Comparison of ENCODE assay signal across 14 cellular contexts in genomic region chr1:32798679-32799416, GRCh38. TPM values are rescaled to one million over a fixed set of nuclear protein-coding genes. Genes with fewer than 3 reads are reported as not detected.
DNase-seq lines count a peak whose midpoint lies in the region; FAIRE-seq and TF ChIP-seq lines count a peak whose summit lies in the region.
"Had no signal": no experiment of that assay in that cellular context is flagged by ENCODE, and none has a peak within 500 bp of the region (broad histone marks: within the 10 kb centered on the region; RNA-seq: fewer than 3 reads in every experiment).

No MANE protein-coding gene starts in this region.

- 91% methylated on average over 8 of the region's 8 CpGs for WGBS in hepatocyte (ENCODE audit: low lambda C conversion rate, missing lambda C conversion rate)

- H3K36me3 ChIP-seq in BE2C (peaks cover 28% of the 10 kb centered on the region), hepatocyte (replicated peaks; ENCODE audit: insufficient read depth, low read depth) (no peaks in the 10 kb centered on the region)
- H3K36me3 ChIP-seq: prostate gland had no signal

- H3K4me3 ChIP-seq in BE2C (ENCODE audit: low read depth, low read length) (no peak overlapping the region), hepatocyte (no peak overlapping the region)
- H3K4me3 ChIP-seq: prostate gland, upper lobe of left lung had no signal

- no peak overlapping the region for H2AFZ ChIP-seq in hepatocyte

- H3K27me3 Mint-ChIP-seq in T-helper 1 cell treated with Interleukin-12 subunit alpha and Interleukin-12 subunit beta and Interleukin-4 antibody, amounts not matched to agents 30 μg/mL and 1 μg/mL, for 36 hours (ENCODE audit: low read depth), result no peaks in the 10 kb centered on the region

- peaks cover 38% of the 10 kb centered on the region for H3K4me1 Mint-ChIP-seq in T-helper 1 cell treated with Interleukin-12 subunit alpha and Interleukin-12 subunit beta and Interleukin-4 antibody, amounts not matched to agents 30 μg/mL and 1 μg/mL, for 36 hours (ENCODE audit: low read depth)

- H3K4me2 ChIP-seq in hepatocyte, result no peak overlapping the region

- H3K27ac Mint-ChIP-seq in T-helper 1 cell treated with Interleukin-12 subunit alpha and Interleukin-12 subunit beta and Interleukin-4 antibody, amounts not matched to agents 30 μg/mL and 1 μg/mL, for 36 hours, result peak overlapping the region; percentile 90

- H3K27ac ChIP-seq in hepatocyte, result no peak overlapping the region
- H3K27ac ChIP-seq: prostate gland, upper lobe of left lung had no signal

- H3K9me3 ChIP-seq in BE2C (no peaks in the 10 kb centered on the region), hepatocyte (ENCODE audit: low read depth) (no peaks in the 10 kb centered on the region)
- H3K9me3 ChIP-seq: prostate gland, upper lobe of left lung had no signal

- TF ChIP-seq POLR2A in GM12892 (IDR thresholded peaks at IDR 0.05; ENCODE audit: low read depth, low read length), result no peak

- no peaks in the 10 kb centered on the region for H4K20me1 ChIP-seq in hepatocyte (ENCODE audit: insufficient read depth, poor library complexity, severe bottlenecking)

- peak overlapping the region; percentile 70 for H3K4me3 Mint-ChIP-seq in T-helper 1 cell treated with Interleukin-12 subunit alpha and Interleukin-12 subunit beta and Interleukin-4 antibody, amounts not matched to agents 30 μg/mL and 1 μg/mL, for 36 hours

- DNase-seq in BE2C, result peak; percentile 11
- no peak for DNase-seq in GM12892 (ENCODE audit: insufficient read length)
- peak; percentile 12 for DNase-seq in effector CD4-positive, alpha-beta T cell
- DNase-seq in AG08395 (ENCODE audit: low spot score), result no peak
- DNase-seq in hepatocyte (ENCODE audit: low spot score), result no peak
- no peak for DNase-seq in NCI-H1436 treated with DMSO at 0.1 percent for 48 hours (lab: John Stamatoyannopoulos, UW)
- DNase-seq in SIG-M5 (lab: John Stamatoyannopoulos, UW), result no peak
- DNase-seq: left colon, OCI-M1, upper lobe of left lung had no signal

- no peaks in the 10 kb centered on the region for H3K9me2 ChIP-seq in hepatocyte (replicated peaks; ENCODE audit: insufficient read depth)

- H3K27me3 ChIP-seq in BE2C (no peaks in the 10 kb centered on the region), hepatocyte (no peaks in the 10 kb centered on the region)
- H3K27me3 ChIP-seq: upper lobe of left lung had no signal

- peak; percentile 72 for FAIRE-seq in GM12892 (lab: Jason Lieb, UNC)
- FAIRE-seq: bronchial epithelial cell, H1 had no signal

- H3K79me2 ChIP-seq in hepatocyte, result peaks cover 24% of the 10 kb centered on the region

- no peaks in the 10 kb centered on the region for H3K9me3 Mint-ChIP-seq in T-helper 1 cell treated with Interleukin-12 subunit alpha and Interleukin-12 subunit beta and Interleukin-4 antibody, amounts not matched to agents 30 μg/mL and 1 μg/mL, for 36 hours

- H3K36me3 Mint-ChIP-seq in T-helper 1 cell treated with Interleukin-12 subunit alpha and Interleukin-12 subunit beta and Interleukin-4 antibody, amounts not matched to agents 30 μg/mL and 1 μg/mL, for 36 hours (ENCODE audit: low read depth), result peaks cover 47% of the 10 kb centered on the region

- no peak for TF ChIP-seq CTCF in BE2C (IDR thresholded peaks at IDR 0.05; ENCODE audit: low read depth, low read length)
- no peak for TF ChIP-seq CTCF in hepatocyte (IDR thresholded peaks at IDR 0.05; ENCODE audit: poor library complexity)

- no peaks in the 10 kb centered on the region for H3K4me1 ChIP-seq in BE2C
- no peaks in the 10 kb centered on the region for H3K4me1 ChIP-seq in hepatocyte (ENCODE audit: insufficient read depth)
- H3K4me1 ChIP-seq: prostate gland, upper lobe of left lung had no signal

RNA-seq across cellular contexts. Expression of gene YARS1, which starts 18.3 kb away (rescaled TPM):
- polyA plus RNA-seq in BE2C (2012; ENCODE audit: insufficient read depth, insufficient read length, low read depth), result 252 TPM
- polyA plus RNA-seq in GM12892 (2012; ENCODE audit: missing spikeins), result 88.9 TPM
- total RNA-seq in hepatocyte, result 83.4 and 104 TPM in 2 replicates
- 140 and 150 TPM in 2 replicates for polyA plus RNA-seq in hepatocyte

RNA-seq across cellular contexts. Expression of gene S100PBP, which starts 18.6 kb away (rescaled TPM):
- 18.9 TPM for polyA plus RNA-seq in BE2C (2012; ENCODE audit: insufficient read depth, insufficient read length, low read depth)
- polyA plus RNA-seq in GM12892 (2012; ENCODE audit: missing spikeins), result 54.6 TPM
- total RNA-seq in hepatocyte, result 27.1 and 41.5 TPM in 2 replicates
- polyA plus RNA-seq in hepatocyte, result 10.7 and 17.9 TPM in 2 replicates

Comparison
In these comparisons a context has a peak if more than half of its experiments do, and no peak if none do; other contexts are left out.
1. DNase-seq: peak in BE2C (single experiment) and effector CD4-positive, alpha-beta T cell (single experiment); none in GM12892 (single experiment), AG08395 (single experiment), hepatocyte (single experiment), NCI-H1436 treated with DMSO at 0.1 percent for 48 hours (single experiment) and SIG-M5 (single experiment).